ENCODE assay signal across 8 cellular contexts in the genomic region with DNA sequence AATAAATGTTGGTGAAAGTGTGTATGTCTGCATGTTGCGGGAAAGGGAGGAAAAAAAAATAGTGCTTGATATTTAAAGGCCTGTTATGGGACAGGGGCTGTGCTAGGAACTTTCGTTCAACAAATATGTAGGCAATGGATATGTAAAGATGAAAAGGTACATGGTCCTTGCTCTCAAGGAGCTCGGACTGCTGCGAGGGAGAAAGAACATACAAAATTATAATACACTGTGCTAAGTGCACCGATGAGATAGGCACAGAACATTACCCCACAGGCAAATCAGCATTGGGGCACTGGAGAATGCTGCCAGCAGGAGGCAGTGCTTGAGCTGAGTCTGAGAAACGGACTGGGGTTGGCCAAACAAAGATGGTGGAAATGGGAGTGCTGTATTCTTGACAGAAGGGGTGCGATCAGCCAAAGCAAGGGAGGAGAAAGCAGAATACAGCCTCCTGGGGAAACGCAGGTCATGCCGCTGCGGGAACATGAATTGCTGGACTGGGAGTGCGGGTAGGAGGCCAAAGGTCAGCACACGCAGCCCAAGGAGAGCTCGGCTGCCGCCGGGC. TPM values are rescaled to one million over a fixed set of nuclear protein-coding genes. Genes with fewer than 3 reads are reported as not detected.
DNase-seq lines count a peak whose midpoint lies in the region; ATAC-seq, FAIRE-seq and TF ChIP-seq lines count a peak whose summit lies in the region.

No MANE protein-coding gene starts in this region.

- H3K79me1 ChIP-seq in IMR-90 (ENCODE audit: low read depth in 1 of 2, low read length in 2 of 2) (peaks cover 12 to 44% of the 10 kb centered on the region in 2 experiments; a peak in 3 of 4 replicates), neuronal stem cell (ENCODE audit: low read depth, low read length) (peaks cover 6% of the 10 kb centered on the region)

- H2BK12ac ChIP-seq in neuronal stem cell (ENCODE audit: low read length), result no peak overlapping the region

- H4K91ac ChIP-seq in IMR-90 (ENCODE audit: insufficient read depth, low read depth, low read length), result peak overlapping the region; percentile 59
- H4K91ac ChIP-seq in neuronal stem cell (ENCODE audit: low read depth, low read length, poor library complexity), result no peak overlapping the region

- peaks cover 9% of the 10 kb centered on the region; the same call in 1 of the 2 replicates for H3K9me1 ChIP-seq in IMR-90 (ENCODE audit: insufficient read depth, low read length)

- H3K9me3 ChIP-seq in IMR-90 (ENCODE audit: control insufficient read depth, insufficient read depth, low read length) (no peaks in the 10 kb centered on the region), neuronal stem cell (replicated peaks in 1 of 2; ENCODE audit: control insufficient read depth in 2 of 2, insufficient read depth in 1 of 2, low read depth in 1 of 2, low read length in 2 of 2) (peaks cover 0 to 8% of the 10 kb centered on the region in 2 donors), subcutaneous abdominal adipose tissue (ENCODE audit: control insufficient read depth in 5 of 5, low read length in 5 of 5) (no peaks in the 10 kb centered on the region)

- H3K36me3 ChIP-seq in IMR-90 (ENCODE audit: control insufficient read depth, insufficient read depth, low read length) (peaks cover 8% of the 10 kb centered on the region), neuronal stem cell (replicated peaks in 1 of 2; ENCODE audit: control insufficient read depth in 2 of 2, insufficient read depth in 2 of 2, low read length in 2 of 2) (peaks cover 12 to 44% of the 10 kb centered on the region in 2 donors), subcutaneous abdominal adipose tissue (ENCODE audit: control insufficient read depth in 5 of 5, insufficient read depth in 5 of 5, low read length in 5 of 5) (peaks cover 11 to 31% (median 13%) of the 10 kb centered on the region in 5 donors)

- DNase-seq in DMS53 treated with DMSO at 0.1 percent for 48 hours (lab: John Stamatoyannopoulos, UW; ENCODE audit: unreplicated experiment) (peak; percentile 41), IMR-90 (peak; percentile 78), RWPE1 (ENCODE audit: low spot score) (peak; percentile 49), frontal cortex (ENCODE audit: low spot score in 2 of 2) (peak; percentile 64 to 67), neuronal stem cell (ENCODE audit: low spot score) (peak; percentile 49)
- DNase-seq in activated effector memory CD4-positive, alpha-beta T cell treated with anti-CD3 and anti-CD28 coated beads, Interleukin-2, amount 50 U/mL, for 16 hours, result peak; percentile 92

- H4K5ac ChIP-seq in IMR-90 (ENCODE audit: low read depth, low read length), result peak overlapping the region; percentile 28

- ATAC-seq in GM21529 (IDR thresholded peaks at IDR 0.05; ENCODE audit: unreplicated experiment) (peak; percentile 72), IMR-90 (ENCODE audit: low read depth) (peak; percentile 78)

- H3K14ac ChIP-seq in IMR-90 (replicated peaks; ENCODE audit: low read depth, low read length) (peak overlapping the region; percentile 45; the same call in 1 of the 2 replicates), neuronal stem cell (ENCODE audit: low read length) (no peak overlapping the region)

- H3K56ac ChIP-seq in IMR-90 (ENCODE audit: extremely low read depth, insufficient read depth, low read length), result 0 out of 2 replicates have a peak overlapping the region, but pooled peaks have one; percentile 37

- CTCF ChIA-PET in IMR-90 (lab: Yijun Ruan, JAX), result interaction anchor here (0.5 to 1.5 kb wide), 14 partner anchors 9 to 517 kb away, joined by 3 to 6 read pairs (median 3); no protein-coding TSS in a partner anchor
- CTCF ChIA-PET in RWPE1 (lab: Yijun Ruan, JAX), result interaction anchor here (0.6 to 1.9 kb wide), 12 partner anchors 10 to 711 kb away, joined by 3 to 8 read pairs (median 4); no protein-coding TSS in a partner anchor

- no TSS peak for BruUV-seq in IMR-90 (replicated peaks; lab: Mats Ljungman, UMichigan)

- H4K8ac ChIP-seq in IMR-90 (ENCODE audit: low read depth in 2 of 2, low read length in 2 of 2) (peak overlapping the region; percentile 68 to 97; a peak in 3 of 4 replicates), neuronal stem cell (ENCODE audit: low read depth, low read length) (no peak overlapping the region)

- no peak for FAIRE-seq in frontal cortex (lab: Jason Lieb, UNC)

- H2BK120ac ChIP-seq in IMR-90 (ENCODE audit: low read depth, low read length) (no peak overlapping the region), neuronal stem cell (ENCODE audit: low read depth, low read length) (peak overlapping the region; percentile 76)

- H3K4me2 ChIP-seq in IMR-90 (ENCODE audit: low read depth, low read length) (peak overlapping the region; percentile 86), neuronal stem cell (ENCODE audit: insufficient read depth, low read length, poor library complexity, severe bottlenecking) (peak overlapping the region; percentile 73)

- TF ChIP-seq RAD21 in IMR-90 (IDR thresholded peaks at IDR 0.05; ENCODE audit: low read length), result peak; percentile 69

- WGBS in IMR-90 (ENCODE audit: extremely low coverage in 2 of 2, insufficient read length in 1 of 2), 2 experiments, result 2% methylated on average over 7 of the region's 15 CpGs; no CpG with 5 or more reads in 1 of the 2 experiments
- WGBS in neuronal stem cell (ENCODE audit: extremely low coverage in 2 of 2, insufficient read length in 2 of 2, insufficient replicate concordance in 1 of 2), 2 donors, result no CpG with 5 or more reads among the region's 15 CpGs

- H3K27me3 ChIP-seq in IMR-90 (ENCODE audit: control insufficient read depth, insufficient read depth, low read length) (no peaks in the 10 kb centered on the region), neuronal stem cell (ENCODE audit: control insufficient read depth in 3 of 3, insufficient read depth in 3 of 3, low read depth in 1 of 3, low read length in 3 of 3) (no peaks in the 10 kb centered on the region), subcutaneous abdominal adipose tissue (ENCODE audit: control insufficient read depth in 5 of 5, insufficient read depth in 4 of 5, low read length in 5 of 5) (no peaks in the 10 kb centered on the region)

- H2AK9ac ChIP-seq in IMR-90 (replicated peaks; ENCODE audit: low read depth, low read length, poor library complexity), result peak overlapping the region; percentile 82

- TF ChIP-seq POLR2A in IMR-90 (IDR thresholded peaks at IDR 0.05; ENCODE audit: low read depth, low read length), result no peak

- in situ Hi-C loops in IMR-90 (cut with MboI; ENCODE audit: low sequenced_read_pairs), result no loop called here

- H2AFZ ChIP-seq in IMR-90 (replicated peaks; ENCODE audit: low read length, poor library complexity), result peak overlapping the region; percentile 96
- H2AFZ ChIP-seq in neuronal stem cell (ENCODE audit: low read length), result peak overlapping the region; percentile 80

- intact Hi-C loops in IMR-90 (cut with micrococcal nuclease), result loop anchor here (1.0 to 10.0 kb wide), 5 partner anchors 102 to 547 kb away; a partner anchor contains a TSS

- H3K18ac ChIP-seq in IMR-90 (ENCODE audit: low read depth, low read length) (no peak overlapping the region), neuronal stem cell (ENCODE audit: low read length) (peak overlapping the region; percentile 92)

- peak; percentile 84 for TF ChIP-seq CTCF in IMR-90 (conservative IDR thresholded peaks at IDR 0.05; ENCODE audit: low read depth, low read length)
- TF ChIP-seq CTCF in RWPE1 (conservative IDR thresholded peaks at IDR 0.05; ENCODE audit: low read depth), result peak; percentile 77

- H2BK5ac ChIP-seq in IMR-90 (ENCODE audit: low read depth, low read length, poor library complexity, severe bottlenecking) (no peak overlapping the region), neuronal stem cell (ENCODE audit: low read length) (peak overlapping the region; percentile 14)

- H3K4ac ChIP-seq in IMR-90 (ENCODE audit: low read depth, low read length) (peak overlapping the region; percentile 48), neuronal stem cell (ENCODE audit: low read length) (no peak overlapping the region)

- dilution Hi-C loops in IMR-90 (cut with HindIII; ENCODE audit: low sequenced_read_pairs, unreplicated experiment), result no loop called here

- POLR2A ChIA-PET in IMR-90 (lab: Charles Lee; ENCODE audit: unreplicated experiment), result interaction anchor here (0.5 kb wide), 1 partner anchor 56 kb away, joined by 4 read pairs; no protein-coding TSS in a partner anchor
- POLR2A ChIA-PET in RWPE1 (lab: Yijun Ruan, JAX; ENCODE audit: low non-redundant PET), result no interaction called here

- H3K23ac ChIP-seq in IMR-90 (ENCODE audit: low read depth, low read length), result no peak overlapping the region
- peak overlapping the region; percentile 66 for H3K23ac ChIP-seq in neuronal stem cell (ENCODE audit: low read depth, low read length, poor library complexity)

- peak overlapping the region; percentile 49; the same call in 1 of the 2 replicates for H2AK5ac ChIP-seq in IMR-90 (ENCODE audit: low read depth, low read length)
- peak overlapping the region; percentile 87 for H2AK5ac ChIP-seq in neuronal stem cell (ENCODE audit: low read depth, low read length)

- no peak overlapping the region for H2BK20ac ChIP-seq in IMR-90 (ENCODE audit: low read depth, low read length)

- peak overlapping the region; percentile 75 for H3K9ac ChIP-seq in IMR-90 (ENCODE audit: low read depth, low read length)
- peak overlapping the region; percentile 97 for H3K9ac ChIP-seq in neuronal stem cell (ENCODE audit: low read depth, low read length, poor library complexity)
- peak overlapping the region; percentile 30 to 98 (median 92) for H3K9ac ChIP-seq in subcutaneous abdominal adipose tissue (ENCODE audit: low read length in 5 of 5)

- H2BK15ac ChIP-seq in IMR-90 (ENCODE audit: low read depth, low read length) (no peak overlapping the region), neuronal stem cell (ENCODE audit: low read length) (no peak overlapping the region)

- H3K4me3 ChIP-seq in IMR-90 (ENCODE audit: insufficient read depth, low read depth, low read length), result peak overlapping the region; percentile 90
- peak overlapping the region; percentile 91 to 95 for H3K4me3 ChIP-seq in neuronal stem cell (ENCODE audit: low read length in 2 of 2)
- peak overlapping the region; percentile 91 to 99 (median 99) for H3K4me3 ChIP-seq in subcutaneous abdominal adipose tissue (ENCODE audit: low read depth in 1 of 5, low read length in 5 of 5)

- peak overlapping the region; percentile 74 for H3K27ac ChIP-seq in IMR-90 (ENCODE audit: insufficient read depth, low read length)
- peak overlapping the region; percentile 88 for H3K27ac ChIP-seq in RWPE1
- H3K27ac ChIP-seq in neuronal stem cell (replicated peaks; ENCODE audit: low read length), result peak overlapping the region; percentile 20
- H3K27ac ChIP-seq in subcutaneous abdominal adipose tissue (ENCODE audit: low read depth, low read length), result peak overlapping the region; percentile 87

- no peaks in the 10 kb centered on the region for H4K20me1 ChIP-seq in IMR-90 (ENCODE audit: insufficient read depth, low read length)

- H3K4me1 ChIP-seq in IMR-90 (ENCODE audit: control insufficient read depth, insufficient read depth, low read length) (peaks cover 10% of the 10 kb centered on the region), neuronal stem cell (ENCODE audit: control insufficient read depth in 2 of 2, insufficient read depth in 1 of 2, low read depth in 1 of 2, low read length in 2 of 2) (peaks cover 7 to 8% of the 10 kb centered on the region in 2 donors), subcutaneous abdominal adipose tissue (ENCODE audit: control insufficient read depth in 5 of 5, insufficient read depth in 5 of 5, low read length in 5 of 5) (peaks cover 10 to 26% (median 21%) of the 10 kb centered on the region in 5 donors)

RNA-seq across cellular contexts. Expression of a gene that starts 0.6 kb away (rescaled TPM):
- total RNA-seq in IMR-90 (2012; rRNA removed), result 4.4 and 7.0 TPM in 2 replicates
- polyA plus RNA-seq in IMR-90 (2012; rRNA removed), result 10.7 and 12.3 TPM in 2 replicates
- 8.1 and 12.8 TPM in 2 replicates for polyA plus RNA-seq in IMR-90 (2012; cell fraction: cytosol; rRNA removed)
- polyA plus RNA-seq in IMR-90 (2012; cell fraction: nucleus; rRNA removed; ENCODE audit: low replicate concordance), result 6.0 and 8.1 TPM in 2 replicates
- total RNA-seq in frontal cortex, result 10.2 TPM
- 10.4 TPM for polyA plus RNA-seq in neuronal stem cell (2013, experiment 1 of 2)
- 11.2 TPM for polyA plus RNA-seq in neuronal stem cell (2013, experiment 2 of 2)

RNA-seq across cellular contexts. Expression of a gene that starts 24.8 kb away (rescaled TPM):
- total RNA-seq in IMR-90 (2012; rRNA removed) (29.6 and 38.9 TPM in 2 replicates), frontal cortex (46.9 TPM)
- polyA plus RNA-seq in IMR-90 (2012; rRNA removed), result 18.5 and 23.6 TPM in 2 replicates
- polyA plus RNA-seq in IMR-90 (2012; cell fraction: cytosol; rRNA removed), result 5.0 and 12.7 TPM in 2 replicates
- polyA plus RNA-seq in IMR-90 (2012; cell fraction: nucleus; rRNA removed; ENCODE audit: low replicate concordance), result 1.2 and 6.0 TPM in 2 replicates
- polyA plus RNA-seq in neuronal stem cell (2013, experiment 1 of 2), result 27.4 TPM
- 29.1 TPM for polyA plus RNA-seq in neuronal stem cell (2013, experiment 2 of 2)

RNA-seq across cellular contexts. Expression of a gene that starts 56.3 kb away (rescaled TPM):
- total RNA-seq in IMR-90 (2012; rRNA removed), result 78.7 and 90.5 TPM in 2 replicates
- polyA plus RNA-seq in IMR-90 (2012; rRNA removed), result 32.8 and 39.3 TPM in 2 replicates
- polyA plus RNA-seq in IMR-90 (2012; cell fraction: cytosol; rRNA removed), result 12.1 and 20.3 TPM in 2 replicates
- 9.5 and 22.4 TPM in 2 replicates for polyA plus RNA-seq in IMR-90 (2012; cell fraction: nucleus; rRNA removed; ENCODE audit: low replicate concordance)
- 156 TPM for total RNA-seq in frontal cortex
- polyA plus RNA-seq in neuronal stem cell (2013, experiment 1 of 2), result 23.3 TPM
- 23.8 TPM for polyA plus RNA-seq in neuronal stem cell (2013, experiment 2 of 2)

RNA-seq across cellular contexts. Expression of a gene that starts 58.3 kb away (rescaled TPM):
- total RNA-seq in IMR-90 (2012; rRNA removed) (0.54 and 0.56 TPM in 2 replicates), frontal cortex (45.2 TPM)
- polyA plus RNA-seq in IMR-90 (2012; rRNA removed), result 0.79 and 0.92 TPM in 2 replicates
- 0.35 and 1.0 TPM in 2 replicates for polyA plus RNA-seq in IMR-90 (2012; cell fraction: cytosol; rRNA removed)
- polyA plus RNA-seq in IMR-90 (2012; cell fraction: nucleus; rRNA removed; ENCODE audit: low replicate concordance), result 0.59 and 1.3 TPM in 2 replicates
- polyA plus RNA-seq in neuronal stem cell (2013, experiment 1 of 2), result 14.4 TPM
- polyA plus RNA-seq in neuronal stem cell (2013, experiment 2 of 2), result 13.8 TPM

Comparison
In these comparisons a context has a peak if more than half of its experiments do, and no peak if none do; other contexts are left out.
1. Peak in every context shown above with its lines: DNase-seq, ATAC-seq, H3K4me3 ChIP-seq and H3K27ac ChIP-seq.
2. DNase-seq: peak in every context shown above with its lines; median percentile 92 in activated effector memory CD4-positive, alpha-beta T cell treated with anti-CD3 and anti-CD28 coated beads, Interleukin-2, amount 50 U/mL, for 16 hours; 78 in IMR-90; 66 in frontal cortex; 49 in RWPE1; 49 in neuronal stem cell; 41 in DMS53 treated with DMSO at 0.1 percent for 48 hours.
3. H3K27ac ChIP-seq: peak in every context shown above with its lines; median percentile 88 in RWPE1; 87 in subcutaneous abdominal adipose tissue; 74 in IMR-90; 20 in neuronal stem cell.